8 cellular contexts compared by ENCODE assay signal in the genomic region with DNA sequence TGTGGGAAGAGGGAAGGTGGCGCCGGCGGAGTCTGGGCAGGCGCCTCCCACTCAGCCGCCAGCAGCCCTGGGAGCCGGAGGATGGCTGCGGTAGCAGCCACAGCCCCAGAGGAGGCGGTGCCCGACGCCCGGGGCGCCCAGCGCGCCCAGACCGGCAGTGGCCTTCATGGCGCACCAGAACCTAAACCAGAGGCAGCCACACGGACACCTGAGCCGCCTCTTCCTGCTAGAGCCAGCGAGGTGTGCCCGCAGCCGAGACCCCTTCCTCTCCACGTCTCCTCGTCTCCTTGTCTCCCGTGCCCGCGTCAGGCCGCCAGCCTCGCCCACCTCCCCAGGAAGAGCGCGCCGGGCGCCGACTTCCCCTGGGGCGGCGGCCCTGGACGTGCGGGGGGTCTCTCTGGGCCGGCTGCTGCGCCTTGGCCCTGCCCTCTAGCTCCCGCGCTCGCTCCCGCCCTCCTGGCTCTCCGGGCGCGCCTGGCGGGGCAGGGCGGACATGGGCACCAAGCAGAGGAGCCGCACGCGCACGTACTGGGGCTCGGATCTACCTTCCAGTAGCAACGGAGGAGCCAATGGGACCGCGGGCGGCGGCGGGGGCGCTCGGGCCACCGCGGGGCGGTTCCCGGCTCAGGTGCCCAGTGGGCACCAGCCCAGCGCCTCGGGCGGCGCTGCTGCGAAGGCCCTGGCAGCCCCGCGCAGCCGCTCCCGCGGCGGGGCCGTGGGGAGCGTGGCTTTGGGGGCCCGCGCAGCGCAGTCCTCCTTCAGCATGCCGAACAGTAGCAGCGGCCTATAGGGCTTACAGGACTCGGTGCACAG. TPM values are rescaled to one million over a fixed set of nuclear protein-coding genes. Genes with fewer than 3 reads are reported as not detected.
DNase-seq lines count a peak whose midpoint lies in the region; ATAC-seq, FAIRE-seq and TF ChIP-seq lines count a peak whose summit lies in the region.

No MANE protein-coding gene starts in this region.

- FAIRE-seq in D721Med (lab: Jason Lieb, UNC) = no peak

- 0 out of 2 replicates have a peak, but pooled peaks have one; percentile 2 for TF ChIP-seq CTCF in AG04450 (IDR thresholded peaks at IDR 0.05; ENCODE audit: low read depth, low read length)
- peak in 5 of 7 experiments; percentile 5 to 17 (median 16) for TF ChIP-seq CTCF in body of pancreas (IDR thresholded peaks at IDR 0.05)
- no peak for TF ChIP-seq CTCF in D721Med (IDR thresholded peaks at IDR 0.05; ENCODE audit: insufficient read depth, missing control alignments)

- H3K27me3 ChIP-seq in AG04450 (ENCODE audit: control insufficient read depth, insufficient read depth, low read length) (peaks cover 46% of the 10 kb centered on the region), body of pancreas (no peaks in the 10 kb centered on the region)

- H3K36me3 ChIP-seq in body of pancreas (replicated peaks in 1 of 2; ENCODE audit: insufficient read depth in 1 of 2, low read depth in 2 of 2) = no peaks in the 10 kb centered on the region

- no peak overlapping the region for H3K27ac ChIP-seq in AG04450 (ENCODE audit: low read depth, low read length)
- H3K27ac ChIP-seq in body of pancreas = peak overlapping the region; percentile 83 to 97 (median 95)

- H3K4me3 ChIP-seq in AG04450 (ENCODE audit: low read depth, low read length) = peak overlapping the region; percentile 54
- peak overlapping the region; percentile 70 to 78 for H3K4me3 ChIP-seq in body of pancreas
- H3K4me3 ChIP-seq in iPS-18c (ENCODE audit: insufficient read depth, low read depth, low read length) = peak overlapping the region; percentile 72

- ATAC-seq in GM21360 (IDR thresholded peaks at IDR 0.05; ENCODE audit: unreplicated experiment) = peak; percentile 42
- peak; percentile 85 for ATAC-seq in body of pancreas
- peak; percentile 87 for ATAC-seq in sciatic nerve
- no peak for ATAC-seq in HG03175 (IDR thresholded peaks at IDR 0.05; ENCODE audit: unreplicated experiment)

- DNase-seq in AG04450 (ENCODE audit: low read depth, low spot score) (no peak), NCI-H510A treated with DMSO at 0.1 percent for 48 hours (lab: John Stamatoyannopoulos, UW) (peak; percentile 83), body of pancreas (peak; percentile 78 to 85 (median 83)), sciatic nerve (ENCODE audit: low spot score) (no peak), D721Med (ENCODE audit: insufficient read length, low spot score) (no peak)

- intact Hi-C loops in body of pancreas (cut with DNase I) (no loop called here), sciatic nerve (cut with DNase I) (no loop called here)

- TF ChIP-seq POLR2A in body of pancreas (IDR thresholded peaks at IDR 0.05) = peak; percentile 79 to 91 (median 85)

- H3K9me3 ChIP-seq in AG04450 (ENCODE audit: control insufficient read depth, insufficient read depth, low read length) (no peaks in the 10 kb centered on the region), body of pancreas (no peaks in the 10 kb centered on the region), iPS-18c (ENCODE audit: control insufficient read depth, insufficient read depth, low read length) (peaks cover 1% of the 10 kb centered on the region)

- CTCF ChIA-PET in AG04450 (lab: Charles Lee) = no interaction called here

- POLR2A ChIA-PET in AG04450 (lab: Yijun Ruan, JAX) = no interaction called here

- WGBS in body of pancreas, 2 donors = 0% methylated on average over 6 to 84 of the region's 84 CpGs

- H3K4me1 ChIP-seq in body of pancreas = peaks cover 34% of the 10 kb centered on the region

RNA-seq across cellular contexts. Expression of gene SFTPD, which starts 33.0 kb away (rescaled TPM):
- polyA plus RNA-seq in AG04450 (2011; rRNA removed) = not detected in 2 replicates
- not detected in 2 replicates for polyA minus RNA-seq in AG04450 (2011; rRNA and poly(A)+ RNA removed)
- total RNA-seq in body of pancreas (1 to 10 TPM in 1 of 2 donors, under 1 TPM in 1; 0.33 to 1.6 TPM), sciatic nerve (0.36 TPM)

Comparison
In these comparisons a context has a peak if more than half of its experiments do, and no peak if none do; other contexts are left out.
1. DNase-seq: peak in NCI-H510A treated with DMSO at 0.1 percent for 48 hours (single experiment) and body of pancreas (4 of 4); none in AG04450 (single experiment), sciatic nerve (single experiment) and D721Med (single experiment).
2. Peak in every context shown above with its lines, with median percentiles within 50 percentile points of each other: H3K4me3 ChIP-seq.